24 cellular contexts compared by ENCODE assay signal in the genomic region with DNA sequence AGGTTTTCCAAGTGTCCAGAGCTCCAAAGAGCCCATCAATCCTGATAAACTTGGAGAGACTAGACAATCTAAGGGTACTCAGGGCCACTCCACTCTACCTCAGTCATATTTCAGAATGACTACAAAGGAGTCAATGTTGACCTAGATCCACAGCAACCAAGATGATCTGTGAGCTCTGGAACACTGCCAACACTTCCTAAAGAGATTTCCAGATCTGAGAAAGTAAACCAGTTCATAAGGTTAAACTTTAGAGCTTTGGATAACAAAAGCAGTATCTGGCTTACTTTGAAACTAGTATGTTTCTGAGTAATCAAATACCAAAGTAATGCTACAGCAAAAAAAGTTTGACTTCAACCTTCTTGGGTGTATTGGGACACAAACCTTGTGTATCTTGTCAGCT.
DNase-seq lines count a peak whose midpoint lies in the region; ATAC-seq, FAIRE-seq and TF ChIP-seq lines count a peak whose summit lies in the region.
"Had no signal": no experiment of that assay in that cellular context is flagged by ENCODE, and none has a peak within 500 bp of the region (broad histone marks: within the 10 kb centered on the region; RNA-seq: fewer than 3 reads in every experiment).

No MANE protein-coding gene starts in this region.

- POLR2A ChIA-PET in HepG2 (lab: Yijun Ruan, JAX) = no interaction called here

- peak; percentile 67 for ATAC-seq in HepG2
- no peak for ATAC-seq in right lobe of liver
- ATAC-seq in SK-N-SH treated with all-trans-retinoic acid at 6 μM for 48 hours = peak; percentile 47
- ATAC-seq: activated CD4-positive, CD25-positive, alpha-beta regulatory T cell treated with anti-CD3 and anti-CD28 coated beads, Interleukin-2, amount 50 U/mL, for 24 hours; left cardiac atrium; mucosa of descending colon had no signal

- H3K27me3 Mint-ChIP-seq in progenitor cell of endocrine pancreas = no peaks in the 10 kb centered on the region
- H3K27me3 Mint-ChIP-seq: activated naive CD8-positive, alpha-beta T cell treated with anti-CD3 and anti-CD28 coated beads for 36 hours; CD4-positive, CD25-positive, alpha-beta regulatory T cell had no signal

- H3K36me3 Mint-ChIP-seq in progenitor cell of endocrine pancreas (ENCODE audit: insufficient read depth) = no peaks in the 10 kb centered on the region
- H3K36me3 Mint-ChIP-seq: activated naive CD8-positive, alpha-beta T cell treated with anti-CD3 and anti-CD28 coated beads for 36 hours; neural progenitor cell had no signal

- peak; percentile 36 for DNase-seq in HepG2 (ENCODE audit: low spot score)
- DNase-seq in right lobe of liver = no peak
- peak; percentile 34 for DNase-seq in fibroblast of the aortic adventitia (ENCODE audit: low read depth)
- no peak for DNase-seq in GM19239 (ENCODE audit: insufficient read length, low spot score)
- DNase-seq in progenitor cell of endocrine pancreas (ENCODE audit: low spot score, unreplicated experiment) = no peak
- DNase-seq in tibial artery = no peak
- DNase-seq in stimulated activated CD4-positive, alpha-beta T cell treated with anti-CD3 and anti-CD28 coated beads, Interleukin-1b, Interleukin-23, amount 100 ng/mL, for 48 hours = no peak
- DNase-seq: activated naive CD8-positive, alpha-beta T cell treated with anti-CD3 and anti-CD28 coated beads for 36 hours; CD4-positive, CD25-positive, alpha-beta regulatory T cell; DMS153; Kasumi-1; left cardiac atrium; NCI-H1436; NK-92 treated with Interleukin-12 subunit alpha and Interleukin-12 subunit beta, amount 100 ng/mL, for 24 hours; stimulated activated CD4-positive, alpha-beta T cell treated with anti-CD3 and anti-CD28 coated beads, Interleukin-12 subunit alpha, Interleukin-12 subunit beta, amount 100 ng/mL, for 4 hours; T1000 had no signal

- H4K20me1 ChIP-seq in HepG2 (ENCODE audit: insufficient read depth, low read length) = no peaks in the 10 kb centered on the region

- H3K4me3 ChIP-seq in HepG2 (replicated peaks in 1 of 3; ENCODE audit: insufficient read depth in 1 of 3, low read depth in 2 of 3, low read length in 3 of 3) = no peak overlapping the region
- H3K4me3 ChIP-seq in right lobe of liver = no peak overlapping the region
- H3K4me3 ChIP-seq in fibroblast of the aortic adventitia (ENCODE audit: low read depth, low read length) = no peak overlapping the region
- H3K4me3 ChIP-seq in tibial artery = no peak overlapping the region
- H3K4me3 ChIP-seq: mucosa of descending colon, neural progenitor cell, prostate gland, SK-N-MC, suprapubic skin had no signal

- H3K4me1 ChIP-seq in HepG2 (ENCODE audit: insufficient read depth, low read length) = peaks cover 24% of the 10 kb centered on the region
- no peaks in the 10 kb centered on the region for H3K4me1 ChIP-seq in right lobe of liver
- peaks cover 0 to under 1% (median 0%) of the 10 kb centered on the region in 4 donors for H3K4me1 ChIP-seq in tibial artery
- H3K4me1 ChIP-seq: neural progenitor cell, prostate gland had no signal

- no TSS peak for BruUV-seq in HepG2 (replicated peaks; lab: Mats Ljungman, UMichigan)

- CTCF ChIA-PET in HepG2 (lab: Yijun Ruan, JAX; ENCODE audit: low intra/inter-chr PET ratio, low total read pairs) = no interaction called here

- 0 out of 4 replicates have a peak, but pooled peaks of 1 of the 2 experiments have one; percentile 13 for TF ChIP-seq EP300 in HepG2 (IDR thresholded peaks at IDR 0.05; ENCODE audit: low read depth in 2 of 2, low read length in 2 of 2)
- TF ChIP-seq EP300 in HepG2 (CRISPR knock-in tag; IDR thresholded peaks at IDR 0.05; ENCODE audit: borderline replicate concordance) = no peak

- TF ChIP-seq CTCF in HepG2 (CRISPR knock-in tag; IDR thresholded peaks at IDR 0.05) = no peak
- TF ChIP-seq CTCF in right lobe of liver (IDR thresholded peaks at IDR 0.05) = no peak
- TF ChIP-seq CTCF in fibroblast of the aortic adventitia (IDR thresholded peaks at IDR 0.05; ENCODE audit: insufficient read depth, low read length) = no peak
- no peak for TF ChIP-seq CTCF in progenitor cell of endocrine pancreas (IDR thresholded peaks at IDR 0.05; ENCODE audit: unreplicated experiment)
- TF ChIP-seq CTCF in tibial artery (IDR thresholded peaks at IDR 0.05) = no peak

- H2AFZ ChIP-seq in HepG2 (ENCODE audit: low read length) = no peak overlapping the region
- H2AFZ ChIP-seq: neural progenitor cell had no signal

- 0 out of 2 replicates have a peak overlapping the region, but pooled peaks have one; percentile 16 for H3K4me2 ChIP-seq in HepG2 (ENCODE audit: low read depth, low read length)
- H3K4me2 ChIP-seq: neural progenitor cell had no signal

- in situ Hi-C loops in HepG2 (cut with HindIII; ENCODE audit: extremely low pct_ligation_motif_present, low pct_unique_long_range_greater_than_20kb) = no loop called here

- no peaks in the 10 kb centered on the region for H3K9me3 Mint-ChIP-seq in progenitor cell of endocrine pancreas (ENCODE audit: low read depth)
- H3K9me3 Mint-ChIP-seq: activated naive CD8-positive, alpha-beta T cell treated with anti-CD3 and anti-CD28 coated beads for 36 hours; CD4-positive, CD25-positive, alpha-beta regulatory T cell; neural progenitor cell had no signal

- H3K27ac ChIP-seq in HepG2 (ENCODE audit: extremely low read length, insufficient read depth, low read length) = no peak overlapping the region
- no peak overlapping the region for H3K27ac ChIP-seq in right lobe of liver
- H3K27ac ChIP-seq in tibial artery = no peak overlapping the region
- H3K27ac ChIP-seq: neural progenitor cell, prostate gland, SK-N-MC, suprapubic skin had no signal

- no peaks in the 10 kb centered on the region for H3K79me2 ChIP-seq in HepG2 (ENCODE audit: insufficient read depth, low read length)

- no peak overlapping the region for H3K9ac ChIP-seq in HepG2 (ENCODE audit: insufficient read depth, low read depth, low read length)
- H3K9ac ChIP-seq: neural progenitor cell had no signal

- H3K9me3 ChIP-seq in HepG2 (ENCODE audit: low read length) (no peaks in the 10 kb centered on the region), right lobe of liver (no peaks in the 10 kb centered on the region), tibial artery (no peaks in the 10 kb centered on the region)
- H3K9me3 ChIP-seq: mucosa of descending colon, prostate gland, suprapubic skin had no signal

- TF ChIP-seq POLR2A in HepG2 (IDR thresholded peaks at IDR 0.05; ENCODE audit: insufficient read depth in 1 of 2, low read depth in 2 of 2, low read length in 2 of 2) = no peak
- no peak for TF ChIP-seq POLR2A in right lobe of liver (IDR thresholded peaks at IDR 0.05)

- intact Hi-C loops in HepG2 (cut with micrococcal nuclease; ENCODE audit: unreplicated experiment) = no loop called here
- intact Hi-C loops in right lobe of liver (cut with DNase I) = no loop called here
- intact Hi-C loops in tibial artery (cut with DNase I; ENCODE audit: low total_unique reads) = no loop called here

- H3K27me3 ChIP-seq in HepG2 (ENCODE audit: control insufficient read depth in 1 of 2, insufficient read depth in 2 of 2, low read length in 2 of 2) (no peaks in the 10 kb centered on the region; a peak in 1 of 5 replicates), right lobe of liver (no peaks in the 10 kb centered on the region), tibial artery (no peaks in the 10 kb centered on the region)
- H3K27me3 ChIP-seq: neural progenitor cell, suprapubic skin had no signal

- H3K4me1 Mint-ChIP-seq in progenitor cell of endocrine pancreas (ENCODE audit: low read depth) = no peaks in the 10 kb centered on the region
- H3K4me1 Mint-ChIP-seq: neural progenitor cell had no signal

- H3K4me3 Mint-ChIP-seq in progenitor cell of endocrine pancreas (ENCODE audit: low read depth) = no peak overlapping the region
- H3K4me3 Mint-ChIP-seq: activated naive CD8-positive, alpha-beta T cell treated with anti-CD3 and anti-CD28 coated beads for 36 hours; neural progenitor cell had no signal

- FAIRE-seq in HepG2 (lab: Jason Lieb, UNC) (peak; percentile 87), GM19239 (lab: Jason Lieb, UNC) (no peak)
- FAIRE-seq: frontal cortex had no signal

- H3K36me3 ChIP-seq in HepG2 (replicated peaks in 1 of 2; ENCODE audit: control insufficient read depth in 1 of 2, insufficient read depth in 2 of 2, low read length in 2 of 2) (no peaks in the 10 kb centered on the region), right lobe of liver (no peaks in the 10 kb centered on the region), tibial artery (no peaks in the 10 kb centered on the region)
- H3K36me3 ChIP-seq: neural progenitor cell, prostate gland, suprapubic skin had no signal

- no peak for TF ChIP-seq RAD21 in HepG2 (CRISPR knock-in tag; IDR thresholded peaks at IDR 0.05)

- no peak overlapping the region for H3K27ac Mint-ChIP-seq in progenitor cell of endocrine pancreas
- H3K27ac Mint-ChIP-seq: activated naive CD8-positive, alpha-beta T cell treated with anti-CD3 and anti-CD28 coated beads for 36 hours; neural progenitor cell had no signal

TF ChIP-seq in HepG2, 621 proteins besides CTCF, POLR2A, EP300 and RAD21 (continues in another document):
- TF ChIP-seq ZNF333 (CRISPR knock-in tag; IDR thresholded peaks at IDR 0.05; ENCODE audit: borderline replicate concordance) (no peak), MLLT10 (CRISPR knock-in tag; IDR thresholded peaks at IDR 0.05) (no peak), HMG20A (CRISPR knock-in tag; IDR thresholded peaks at IDR 0.05; ENCODE audit: borderline replicate concordance) (peak; percentile 34; the same call in 1 of the 2 replicates), FOXA1 (IDR thresholded peaks at IDR 0.05) (no peak), FOXA1 (CRISPR knock-in tag; IDR thresholded peaks at IDR 0.05) (peak; percentile 29; the same call in 1 of the 2 replicates), NAIF1 (CRISPR knock-in tag; IDR thresholded peaks at IDR 0.05; ENCODE audit: borderline replicate concordance) (no peak), KDM2A (CRISPR knock-in tag; IDR thresholded peaks at IDR 0.05; ENCODE audit: borderline replicate concordance, low read depth) (no peak), HDAC6 (IDR thresholded peaks at IDR 0.05; ENCODE audit: low read depth, low read length) (no peak), ZNF773 (CRISPR knock-in tag; IDR thresholded peaks at IDR 0.05; ENCODE audit: borderline replicate concordance) (no peak)

TF ChIP-seq in SK-N-SH treated with all-trans-retinoic acid at 6 μM for 48 hours, 23 proteins besides CTCF, POLR2A, EP300 and RAD21:
- TF ChIP-seq RARB (CRISPR knock-in tag; IDR thresholded peaks at IDR 0.05) (no peak), ISL1 (CRISPR knock-in tag; IDR thresholded peaks at IDR 0.05) (peak; percentile 49; the same call in 1 of the 2 replicates), PPARA (CRISPR knock-in tag; IDR thresholded peaks at IDR 0.05; ENCODE audit: borderline replicate concordance) (no peak)

Comparison
In these comparisons a context has a peak if more than half of its experiments do, and no peak if none do; other contexts are left out.
1. ATAC-seq: peak in HepG2 (single experiment) and SK-N-SH treated with all-trans-retinoic acid at 6 μM for 48 hours (single experiment); none in right lobe of liver (0 of 4).
2. DNase-seq: peak in HepG2 (single experiment) and fibroblast of the aortic adventitia (single experiment); none in right lobe of liver (0 of 3), GM19239 (single experiment), progenitor cell of endocrine pancreas (single experiment), tibial artery (0 of 2) and stimulated activated CD4-positive, alpha-beta T cell treated with anti-CD3 and anti-CD28 coated beads, Interleukin-1b, Interleukin-23, amount 100 ng/mL, for 48 hours (single experiment).